ENCODE assay signal across 25 cellular contexts in genomic region chr10:99285846-99286245, GRCh38. TPM values are rescaled to one million over a fixed set of nuclear protein-coding genes. Genes with fewer than 3 reads are reported as not detected.
"Had no signal": no experiment of that assay in that cellular context is flagged by ENCODE, and none has a peak within 500 bp of the region (broad histone marks: within the 10 kb centered on the region; RNA-seq: fewer than 3 reads in every experiment).

No MANE protein-coding gene starts in this region.

- H3K4me1 ChIP-seq: heart left ventricle, lower lobe of right lung, right atrium auricular region, testis, upper lobe of right lung had no signal

- H3K27ac Mint-ChIP-seq: activated CD4-positive, alpha-beta T cell treated with anti-CD3 and anti-CD28 coated beads, Interleukin-2, amount 10 ng/mL, durations not matched to agents 7 days and 5 days; activated T-helper 1 cell treated with anti-CD3 and anti-CD28 coated beads, Interleukin-12 subunit alpha, Interleukin-12 subunit beta, Interleukin-2, Interleukin-4 antibody, amounts not matched to agents 30 ng/mL and 10 ng/mL and 1 ng/mL, durations not matched to agents 14 hours and 24 hours and 36 hours; endodermal cell; immature natural killer cell; progenitor cell of endocrine pancreas; T-helper 2 cell treated with Interferon-gamma antibody and Interleukin-4, amounts not matched to agents 5 μg/mL and 100 μg/mL, for 36 hours had no signal

- H3K4me3 ChIP-seq: cardiac muscle cell, dorsolateral prefrontal cortex, heart left ventricle, lower lobe of right lung, right atrium auricular region, skin epidermis, testis, upper lobe of right lung had no signal

- DNase-seq: activated CD4-positive, alpha-beta T cell treated with anti-CD3 and anti-CD28 coated beads, Interleukin-2, amount 10 ng/mL, durations not matched to agents 7 days and 5 days; activated CD4-positive, CD25-positive, alpha-beta regulatory T cell; activated CD8-positive, alpha-beta memory T cell treated with anti-CD3 and anti-CD28 coated beads for 24 hours; activated naive CD8-positive, alpha-beta T cell treated with anti-CD3 and anti-CD28 coated beads for 36 hours; anterior cingulate cortex; dorsolateral prefrontal cortex; endodermal cell; heart left ventricle; immature natural killer cell; left colon; lower lobe of right lung; midbrain; stimulated activated naive CD8-positive, alpha-beta T cell treated with anti-CD3 and anti-CD28 coated beads, Interleukin-15, Interleukin-2, amounts not matched to agents 100 U/mL and 50 U/mL, for 24 hours; testis; upper lobe of right lung had no signal

- H3K4me3 Mint-ChIP-seq: activated CD4-positive, alpha-beta T cell treated with anti-CD3 and anti-CD28 coated beads, Interleukin-2, amount 10 ng/mL, durations not matched to agents 7 days and 5 days; activated naive CD8-positive, alpha-beta T cell treated with anti-CD3 and anti-CD28 coated beads for 36 hours; activated T-helper 1 cell treated with anti-CD3 and anti-CD28 coated beads, Interleukin-12 subunit alpha, Interleukin-12 subunit beta, Interleukin-2, Interleukin-4 antibody, amounts not matched to agents 30 ng/mL and 10 ng/mL and 1 ng/mL, durations not matched to agents 14 hours and 24 hours and 36 hours; endodermal cell; immature natural killer cell; T-helper 2 cell treated with Interferon-gamma antibody and Interleukin-4, amounts not matched to agents 5 μg/mL and 100 μg/mL, for 36 hours had no signal

- H3K27ac ChIP-seq: cardiac muscle cell, dorsolateral prefrontal cortex, heart left ventricle, lower lobe of right lung, right atrium auricular region, skin epidermis, testis, upper lobe of right lung had no signal

- H3K36me3 ChIP-seq: cardiac muscle cell, heart left ventricle, lower lobe of right lung, right atrium auricular region, upper lobe of right lung had no signal

- H3K9me3 Mint-ChIP-seq: T-helper 2 cell treated with Interferon-gamma antibody and Interleukin-4, amounts not matched to agents 5 μg/mL and 100 μg/mL, for 36 hours had no signal

- H3K27me3 ChIP-seq: cardiac muscle cell, dorsolateral prefrontal cortex, right atrium auricular region, testis, upper lobe of right lung had no signal

- H3K4me1 Mint-ChIP-seq: activated CD4-positive, alpha-beta T cell treated with anti-CD3 and anti-CD28 coated beads, Interleukin-2, amount 10 ng/mL, durations not matched to agents 7 days and 5 days; activated naive CD8-positive, alpha-beta T cell treated with anti-CD3 and anti-CD28 coated beads for 36 hours; endodermal cell; immature natural killer cell had no signal

- ATAC-seq: esophagus mucosa; heart left ventricle; left colon; lower lobe of right lung; stimulated activated naive CD8-positive, alpha-beta T cell treated with anti-CD3 and anti-CD28 coated beads, Interleukin-15, Interleukin-2, amounts not matched to agents 100 U/mL and 50 U/mL, for 24 hours; upper lobe of right lung had no signal

- FAIRE-seq: frontal cortex had no signal

- H3K9me3 ChIP-seq: testis had no signal

- H3K36me3 Mint-ChIP-seq: activated naive CD8-positive, alpha-beta T cell treated with anti-CD3 and anti-CD28 coated beads for 36 hours had no signal

RNA-seq across cellular contexts. Expression of gene CNNM1, which starts 43.3 kb away (rescaled TPM):
- total RNA-seq: myocyte had no signal
- polyA plus RNA-seq: immature natural killer cell had no signal

RNA-seq across cellular contexts. Expression of gene HPSE2, which starts 50.2 kb away (rescaled TPM):
- total RNA-seq: activated CD4-positive, alpha-beta T cell treated with anti-CD3 and anti-CD28 coated beads, Interleukin-2, amount 10 ng/mL, durations not matched to agents 7 days and 5 days; activated naive CD8-positive, alpha-beta T cell treated with anti-CD3 and anti-CD28 coated beads for 36 hours; activated T-helper 1 cell treated with anti-CD3 and anti-CD28 coated beads, Interleukin-12 subunit alpha, Interleukin-12 subunit beta, Interleukin-2, Interleukin-4 antibody, amounts not matched to agents 30 ng/mL and 10 ng/mL and 1 ng/mL, durations not matched to agents 14 hours and 24 hours and 36 hours; frontal cortex; myocyte; right atrium auricular region had no signal
- polyA plus RNA-seq: immature natural killer cell, neural cell had no signal
